In the genomic region with DNA sequence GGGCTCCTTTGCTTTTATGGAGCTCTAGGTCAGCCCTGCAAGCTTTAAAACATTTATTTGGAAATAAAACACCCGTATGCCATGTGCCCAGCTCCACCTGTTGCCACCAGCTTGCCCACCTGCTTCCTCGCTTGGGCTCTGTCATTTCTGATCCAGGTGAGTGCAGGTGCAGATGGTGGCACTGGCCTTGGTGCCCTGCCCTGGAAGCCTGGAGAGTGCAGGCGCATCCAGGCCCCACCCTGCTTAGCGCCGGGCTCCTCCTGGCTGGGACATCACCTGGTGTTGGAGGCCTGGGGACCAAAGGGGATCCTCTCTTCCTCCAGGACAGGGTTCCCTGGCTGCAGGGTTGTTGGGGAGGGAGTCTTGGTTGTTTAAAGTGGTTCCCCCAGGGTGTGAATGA, we compare ENCODE assay signal across 21 cellular contexts. TPM values are rescaled to one million over a fixed set of nuclear protein-coding genes. Genes with fewer than 3 reads are reported as not detected.
DNase-seq lines count a peak whose midpoint lies in the region; ATAC-seq and TF ChIP-seq lines count a peak whose summit lies in the region.
"Had no signal": no experiment of that assay in that cellular context is flagged by ENCODE, and none has a peak within 500 bp of the region (broad histone marks: within the 10 kb centered on the region; RNA-seq: fewer than 3 reads in every experiment).

No MANE protein-coding gene starts in this region.

- no CpG with 5 or more reads among the region's 5 CpGs for WGBS in neuronal stem cell (ENCODE audit: extremely low coverage in 2 of 2, insufficient read length in 2 of 2, insufficient replicate concordance in 1 of 2), 2 donors
- 89% methylated on average over 5 of the region's 5 CpGs for WGBS in hepatocyte (ENCODE audit: low lambda C conversion rate, missing lambda C conversion rate)

- no peaks in the 10 kb centered on the region for H3K9me2 ChIP-seq in hepatocyte (replicated peaks; ENCODE audit: insufficient read depth)

- TF ChIP-seq CTCF in tibial artery (IDR thresholded peaks at IDR 0.05): no peak
- TF ChIP-seq CTCF in hepatocyte (IDR thresholded peaks at IDR 0.05; ENCODE audit: poor library complexity): no peak

- H2AFZ ChIP-seq in neuronal stem cell (ENCODE audit: low read length) (no peak overlapping the region), hepatocyte (no peak overlapping the region)
- H2AFZ ChIP-seq: GM23338 had no signal

- no peak overlapping the region for H2BK120ac ChIP-seq in neuronal stem cell (ENCODE audit: low read depth, low read length)

- no peak overlapping the region for H3K14ac ChIP-seq in neuronal stem cell (ENCODE audit: low read length)

- POLR2A ChIA-PET in T-cell (lab: Charles Lee): no interaction called here

- H3K4ac ChIP-seq in neuronal stem cell (ENCODE audit: low read length): no peak overlapping the region

- H3K4me3 Mint-ChIP-seq in T-cell: no peak overlapping the region
- H3K4me3 Mint-ChIP-seq: CD8-positive, alpha-beta memory T cell; GM23338 had no signal

- H3K27ac ChIP-seq in BLaER1: peak overlapping the region; percentile 68
- no peak overlapping the region for H3K27ac ChIP-seq in neuronal stem cell (replicated peaks; ENCODE audit: low read length)
- no peak overlapping the region for H3K27ac ChIP-seq in tibial artery
- H3K27ac ChIP-seq in hepatocyte: no peak overlapping the region
- H3K27ac ChIP-seq: RWPE1, SJSA1 had no signal

- no peaks in the 10 kb centered on the region for H3K79me2 ChIP-seq in hepatocyte

- peaks cover 0 to 6% (median 5%) of the 10 kb centered on the region in 3 donors for H3K9me3 Mint-ChIP-seq in T-cell

- H4K91ac ChIP-seq in neuronal stem cell (ENCODE audit: low read depth, low read length, poor library complexity): no peak overlapping the region

- H3K4me1 Mint-ChIP-seq in T-cell: no peaks in the 10 kb centered on the region
- H3K4me1 Mint-ChIP-seq: CD8-positive, alpha-beta memory T cell had no signal

- H3K27me3 ChIP-seq in BLaER1: no peaks in the 10 kb centered on the region
- no peaks in the 10 kb centered on the region for H3K27me3 ChIP-seq in neuronal stem cell (ENCODE audit: control insufficient read depth in 3 of 3, insufficient read depth in 3 of 3, low read depth in 1 of 3, low read length in 3 of 3)
- H3K27me3 ChIP-seq in tibial artery: no peaks in the 10 kb centered on the region
- H3K27me3 ChIP-seq in hepatocyte: no peaks in the 10 kb centered on the region
- H3K27me3 ChIP-seq: SJSA1 had no signal

- H3K27me3 Mint-ChIP-seq in T-cell: peaks cover 0 to 2% of the 10 kb centered on the region in 2 donors

- peaks cover 6% of the 10 kb centered on the region for H3K36me3 Mint-ChIP-seq in T-cell

- peaks cover 13% of the 10 kb centered on the region for H3K79me1 ChIP-seq in neuronal stem cell (ENCODE audit: low read depth, low read length)

- no peak overlapping the region for H2BK12ac ChIP-seq in neuronal stem cell (ENCODE audit: low read length)

- H3K18ac ChIP-seq in neuronal stem cell (ENCODE audit: low read length): no peak overlapping the region

- H2AK5ac ChIP-seq in neuronal stem cell (ENCODE audit: low read depth, low read length): no peak overlapping the region

- 0 out of 2 replicates have a peak overlapping the region, but pooled peaks have one; percentile 9 for H3K9ac ChIP-seq in BLaER1
- no peak overlapping the region for H3K9ac ChIP-seq in neuronal stem cell (ENCODE audit: low read depth, low read length, poor library complexity)

- CTCF ChIA-PET in T-cell (lab: Charles Lee): no interaction called here

- H3K27ac Mint-ChIP-seq in T-cell: no peak overlapping the region
- H3K27ac Mint-ChIP-seq: GM23338 had no signal

- H3K36me3 ChIP-seq in BLaER1: no peaks in the 10 kb centered on the region
- no peaks in the 10 kb centered on the region for H3K36me3 ChIP-seq in neuronal stem cell (replicated peaks in 1 of 2; ENCODE audit: control insufficient read depth in 2 of 2, insufficient read depth in 2 of 2, low read length in 2 of 2)
- no peaks in the 10 kb centered on the region for H3K36me3 ChIP-seq in tibial artery
- no peaks in the 10 kb centered on the region for H3K36me3 ChIP-seq in hepatocyte (replicated peaks; ENCODE audit: insufficient read depth, low read depth)
- H3K36me3 ChIP-seq: SJSA1 had no signal

- H3K4me1 ChIP-seq in BLaER1: peaks cover 72% of the 10 kb centered on the region
- H3K4me1 ChIP-seq in neuronal stem cell (ENCODE audit: control insufficient read depth in 2 of 2, insufficient read depth in 1 of 2, low read depth in 1 of 2, low read length in 2 of 2): peaks cover 0 to 5% of the 10 kb centered on the region in 2 donors
- peaks cover 0 to 17% (median 10%) of the 10 kb centered on the region in 4 donors for H3K4me1 ChIP-seq in tibial artery
- H3K4me1 ChIP-seq in hepatocyte (ENCODE audit: insufficient read depth): peaks cover 12% of the 10 kb centered on the region
- H3K4me1 ChIP-seq: SJSA1 had no signal

- H2BK15ac ChIP-seq in neuronal stem cell (ENCODE audit: low read length): no peak overlapping the region

- H3K9me3 ChIP-seq in BLaER1 (peaks cover 11% of the 10 kb centered on the region), neuronal stem cell (replicated peaks in 1 of 2; ENCODE audit: control insufficient read depth in 2 of 2, insufficient read depth in 1 of 2, low read depth in 1 of 2, low read length in 2 of 2) (no peaks in the 10 kb centered on the region), tibial artery (no peaks in the 10 kb centered on the region), hepatocyte (ENCODE audit: low read depth) (no peaks in the 10 kb centered on the region)
- H3K9me3 ChIP-seq: SJSA1 had no signal

- H3K23ac ChIP-seq in neuronal stem cell (ENCODE audit: low read depth, low read length, poor library complexity): no peak overlapping the region

- peaks cover 44% of the 10 kb centered on the region for H4K20me1 ChIP-seq in BLaER1
- H4K20me1 ChIP-seq in hepatocyte (ENCODE audit: insufficient read depth, poor library complexity, severe bottlenecking): no peaks in the 10 kb centered on the region

- DNase-seq in NCI-H2171 treated with DMSO at 0.1 percent for 48 hours (lab: John Stamatoyannopoulos, UW): peak; percentile 34
- DNase-seq in NCI-H2171 (lab: John Stamatoyannopoulos, UW): no peak
- DNase-seq in RPMI8226: peak; percentile 43
- DNase-seq in neuronal stem cell (ENCODE audit: low spot score): no peak
- no peak for DNase-seq in T-cell
- no peak for DNase-seq in tibial artery
- DNase-seq in hepatocyte (ENCODE audit: low spot score): no peak
- DNase-seq: CD8-positive, alpha-beta memory T cell; GF-D8; KBM-7; MV-4-11; NCI-H1417; NCI-H187 treated with DMSO at 0.1 percent for 48 hours; NCI-H524 treated with DMSO at 0.1 percent for 48 hours; OCI-M1 had no signal

- intact Hi-C loops in tibial artery (cut with DNase I; ENCODE audit: low total_unique reads): no loop called here

- H3K4me2 ChIP-seq in BLaER1: peak overlapping the region; percentile 97
- H3K4me2 ChIP-seq in neuronal stem cell (ENCODE audit: insufficient read depth, low read length, poor library complexity, severe bottlenecking): no peak overlapping the region
- H3K4me2 ChIP-seq in hepatocyte: no peak overlapping the region
- H3K4me2 ChIP-seq: GM23338 had no signal

- ATAC-seq in T-cell (replicated peaks in 1 of 4): no peak
- ATAC-seq: GM23338 had no signal

- no peak overlapping the region for H2BK5ac ChIP-seq in neuronal stem cell (ENCODE audit: low read length)

- peak overlapping the region; percentile 86 for H4K8ac ChIP-seq in neuronal stem cell (ENCODE audit: low read depth, low read length)

- H3K4me3 ChIP-seq in BLaER1 (no peak overlapping the region; the same call in 1 of the 2 replicates), neuronal stem cell (ENCODE audit: low read length in 2 of 2) (no peak overlapping the region), tibial artery (no peak overlapping the region), hepatocyte (no peak overlapping the region)
- H3K4me3 ChIP-seq: GM23338, SJSA1 had no signal

RNA-seq across cellular contexts. Expression of gene WNK2, which starts 35.8 kb away (rescaled TPM):
- polyA plus RNA-seq in neuronal stem cell (2013, experiment 1 of 2): 22.1 TPM
- polyA plus RNA-seq in neuronal stem cell (2013, experiment 2 of 2): 22.8 TPM
- under 1 TPM; 0.12 to 0.95 (median 0.48) TPM for total RNA-seq in T-cell
- 6.2 and 8.9 TPM in 2 replicates for total RNA-seq in hepatocyte
- 13.5 and 19.9 TPM in 2 replicates for polyA plus RNA-seq in hepatocyte
- total RNA-seq: A172, SJSA1 had no signal
- polyA plus RNA-seq: BJ; CD8-positive, alpha-beta memory T cell had no signal

Comparison
In these comparisons a context has a peak if more than half of its experiments do, and no peak if none do; other contexts are left out.
1. DNase-seq: peak in NCI-H2171 treated with DMSO at 0.1 percent for 48 hours (single experiment) and RPMI8226 (single experiment); none in NCI-H2171 (single experiment), neuronal stem cell (single experiment), T-cell (0 of 34), tibial artery (0 of 2) and hepatocyte (single experiment).